23 cellular contexts compared by ENCODE assay signal in genomic region chr1:59305188-59305587, GRCh38. TPM values are rescaled to one million over a fixed set of nuclear protein-coding genes. Genes with fewer than 3 reads are reported as not detected.
DNase-seq lines count a peak whose midpoint lies in the region; ATAC-seq and TF ChIP-seq lines count a peak whose summit lies in the region.
"Had no signal": no experiment of that assay in that cellular context is flagged by ENCODE, and none has a peak within 500 bp of the region (broad histone marks: within the 10 kb centered on the region; RNA-seq: fewer than 3 reads in every experiment).

No MANE protein-coding gene starts in this region.

- H2AFZ ChIP-seq in GM23248: no peak overlapping the region

- peaks cover 42% of the 10 kb centered on the region for H3K9me3 Mint-ChIP-seq in activated T-helper 1 cell treated with anti-CD3 and anti-CD28 coated beads, Interleukin-12 subunit alpha, Interleukin-12 subunit beta, Interleukin-2, Interleukin-4 antibody, amounts not matched to agents 30 ng/mL and 10 ng/mL and 1 ng/mL, durations not matched to agents 14 hours and 24 hours and 36 hours
- H3K9me3 Mint-ChIP-seq in Caco-2 (ENCODE audit: unreplicated experiment): peaks cover 22% of the 10 kb centered on the region

- peaks cover 25% of the 10 kb centered on the region for H3K36me3 Mint-ChIP-seq in activated T-helper 1 cell treated with anti-CD3 and anti-CD28 coated beads, Interleukin-12 subunit alpha, Interleukin-12 subunit beta, Interleukin-2, Interleukin-4 antibody, amounts not matched to agents 30 ng/mL and 10 ng/mL and 1 ng/mL, durations not matched to agents 14 hours and 24 hours and 36 hours (ENCODE audit: low read depth)
- no peaks in the 10 kb centered on the region for H3K36me3 Mint-ChIP-seq in Caco-2 (ENCODE audit: insufficient read depth, unreplicated experiment)

- intact Hi-C loops in activated T-helper 1 cell treated with anti-CD3 and anti-CD28 coated beads, Interleukin-12 subunit alpha, Interleukin-12 subunit beta, Interleukin-2, Interleukin-4 antibody, amounts not matched to agents 30 ng/mL and 10 ng/mL and 1 ng/mL, durations not matched to agents 14 hours and 24 hours and 36 hours (cut with micrococcal nuclease): no loop called here
- intact Hi-C loops in Caco-2 (cut with micrococcal nuclease; ENCODE audit: unreplicated experiment) (no loop called here), lower lobe of right lung (cut with DNase I) (no loop called here)

- CTCF ChIA-PET in Caco-2 (lab: Charles Lee): no interaction called here

- H3K4me1 ChIP-seq in GM23248 (ENCODE audit: insufficient read depth) (peaks cover 11% of the 10 kb centered on the region), adipocyte (ENCODE audit: control insufficient read depth, insufficient read depth, low read length) (no peaks in the 10 kb centered on the region), Caco-2 (no peaks in the 10 kb centered on the region), lower lobe of right lung (no peaks in the 10 kb centered on the region)
- H3K4me1 ChIP-seq: A549, BE2C had no signal

- H3K4me3 ChIP-seq in GM23248 (no peak overlapping the region), adipocyte (ENCODE audit: low read length) (peak overlapping the region; percentile 42), Caco-2 (ENCODE audit: low read depth, low read length) (no peak overlapping the region), lower lobe of right lung (no peak overlapping the region)
- H3K4me3 ChIP-seq: A549; BLaER1 treated with 17β-estradiol and CSF1 and Interleukin-3, amounts not matched to agents 10 nM and 100 nM; GM12878 had no signal

- peaks cover 7% of the 10 kb centered on the region for H3K4me1 Mint-ChIP-seq in activated T-helper 1 cell treated with anti-CD3 and anti-CD28 coated beads, Interleukin-12 subunit alpha, Interleukin-12 subunit beta, Interleukin-2, Interleukin-4 antibody, amounts not matched to agents 30 ng/mL and 10 ng/mL and 1 ng/mL, durations not matched to agents 14 hours and 24 hours and 36 hours (ENCODE audit: low read depth)
- no peaks in the 10 kb centered on the region for H3K4me1 Mint-ChIP-seq in Caco-2 (ENCODE audit: low read depth, unreplicated experiment)
- H3K4me1 Mint-ChIP-seq: CD14-positive monocyte had no signal

- POLR2A ChIA-PET in Caco-2 (lab: Charles Lee): no interaction called here

- BruUV-seq in Caco-2 (replicated peaks; lab: Mats Ljungman, UMichigan): no TSS peak

- no peak overlapping the region for H3K4me3 Mint-ChIP-seq in activated T-helper 1 cell treated with anti-CD3 and anti-CD28 coated beads, Interleukin-12 subunit alpha, Interleukin-12 subunit beta, Interleukin-2, Interleukin-4 antibody, amounts not matched to agents 30 ng/mL and 10 ng/mL and 1 ng/mL, durations not matched to agents 14 hours and 24 hours and 36 hours
- no peak overlapping the region for H3K4me3 Mint-ChIP-seq in Caco-2 (ENCODE audit: unreplicated experiment)
- H3K4me3 Mint-ChIP-seq: CD14-positive monocyte; CD4-positive, alpha-beta T cell; CD8-positive, alpha-beta memory T cell; H9 had no signal

- TF ChIP-seq CTCF in Caco-2 (IDR thresholded peaks at IDR 0.05; ENCODE audit: insufficient read depth in 1 of 2, low read depth in 1 of 2, low read length in 1 of 2, severe bottlenecking in 1 of 2, unreplicated experiment in 1 of 2) (no peak), lower lobe of right lung (IDR thresholded peaks at IDR 0.05) (no peak)

- H3K9me2 ChIP-seq in GM23248 (ENCODE audit: insufficient read depth): no peaks in the 10 kb centered on the region

- no peak overlapping the region for H3K27ac Mint-ChIP-seq in activated T-helper 1 cell treated with anti-CD3 and anti-CD28 coated beads, Interleukin-12 subunit alpha, Interleukin-12 subunit beta, Interleukin-2, Interleukin-4 antibody, amounts not matched to agents 30 ng/mL and 10 ng/mL and 1 ng/mL, durations not matched to agents 14 hours and 24 hours and 36 hours
- H3K27ac Mint-ChIP-seq in Caco-2 (ENCODE audit: unreplicated experiment): no peak overlapping the region
- H3K27ac Mint-ChIP-seq: CD14-positive monocyte; CD4-positive, alpha-beta T cell; CD8-positive, alpha-beta memory T cell; H9 had no signal

- H3K27ac ChIP-seq in GM23248 (no peak overlapping the region), lower lobe of right lung (no peak overlapping the region)
- H3K27ac ChIP-seq: A549; BLaER1 treated with 17β-estradiol and CSF1 and Interleukin-3, amounts not matched to agents 10 nM and 100 nM had no signal

- H3K9ac ChIP-seq in GM23248 (no peak overlapping the region), adipocyte (ENCODE audit: low read length) (no peak overlapping the region)
- H3K9ac ChIP-seq: BLaER1 treated with 17β-estradiol and CSF1 and Interleukin-3, amounts not matched to agents 10 nM and 100 nM had no signal

- no peaks in the 10 kb centered on the region for H3K27me3 Mint-ChIP-seq in activated T-helper 1 cell treated with anti-CD3 and anti-CD28 coated beads, Interleukin-12 subunit alpha, Interleukin-12 subunit beta, Interleukin-2, Interleukin-4 antibody, amounts not matched to agents 30 ng/mL and 10 ng/mL and 1 ng/mL, durations not matched to agents 14 hours and 24 hours and 36 hours (ENCODE audit: insufficient read depth)
- no peaks in the 10 kb centered on the region for H3K27me3 Mint-ChIP-seq in Caco-2 (ENCODE audit: insufficient read depth, unreplicated experiment)
- H3K27me3 Mint-ChIP-seq: CD4-positive, alpha-beta T cell; CD8-positive, alpha-beta memory T cell had no signal

- DNase-seq in NCI-H2227 (lab: John Stamatoyannopoulos, UW; ENCODE audit: unreplicated experiment) (peak; percentile 30), NCI-H2227 treated with DMSO at 0.1 percent for 48 hours (lab: John Stamatoyannopoulos, UW) (no peak), GM23248 (peak; percentile 15), adipocyte (ENCODE audit: low read depth) (no peak), Caco-2 (no peak), lower lobe of right lung (no peak)
- no peak for DNase-seq in activated T-helper 1 cell treated with anti-CD3 and anti-CD28 coated beads, Interleukin-12 subunit alpha, Interleukin-12 subunit beta, Interleukin-2, Interleukin-4 antibody, amounts not matched to agents 30 ng/mL and 10 ng/mL and 1 ng/mL, durations not matched to agents 14 hours and 24 hours and 36 hours (ENCODE audit: low spot score)
- DNase-seq: 8988T; ACHN; AML-193; BE2C; Calu3; CD4-positive, alpha-beta T cell; CD8-positive, alpha-beta memory T cell; DMS79; EL; GDM1; H9 had no signal

- no peak overlapping the region for H3K4me2 ChIP-seq in GM23248 (ENCODE audit: unreplicated experiment)
- H3K4me2 ChIP-seq: A549; BLaER1 treated with 17β-estradiol and CSF1 and Interleukin-3, amounts not matched to agents 10 nM and 100 nM had no signal

- in situ Hi-C loops in GM23248 (cut with MboI): no loop called here

- H3K36me3 ChIP-seq in GM23248 (ENCODE audit: low read depth): 0 out of 2 replicates have a peak, but pooled peaks cover 7% of the 10 kb centered on the region
- H3K36me3 ChIP-seq in adipocyte (ENCODE audit: control insufficient read depth, insufficient read depth, low read length, severe bottlenecking): no peaks in the 10 kb centered on the region
- H3K36me3 ChIP-seq in Caco-2 (ENCODE audit: control insufficient read depth, insufficient read depth, low read length): no peaks in the 10 kb centered on the region
- no peaks in the 10 kb centered on the region for H3K36me3 ChIP-seq in lower lobe of right lung
- H3K36me3 ChIP-seq: BE2C had no signal

- H3K79me2 ChIP-seq in GM23248 (ENCODE audit: insufficient read depth): no peaks in the 10 kb centered on the region

- H4K20me1 ChIP-seq in GM23248 (ENCODE audit: insufficient read depth): no peaks in the 10 kb centered on the region
- H4K20me1 ChIP-seq: BLaER1 treated with 17β-estradiol and CSF1 and Interleukin-3, amounts not matched to agents 10 nM and 100 nM had no signal

- H3K9me3 ChIP-seq in GM23248 (ENCODE audit: low read depth) (no peaks in the 10 kb centered on the region), adipocyte (ENCODE audit: control insufficient read depth, low read length) (peaks cover 14% of the 10 kb centered on the region), Caco-2 (no peaks in the 10 kb centered on the region; the same call in 1 of the 2 replicates), lower lobe of right lung (peaks cover 17% of the 10 kb centered on the region)
- H3K9me3 ChIP-seq: A549, BE2C had no signal

- H3K27me3 ChIP-seq in GM23248 (replicated peaks; ENCODE audit: insufficient read depth) (no peaks in the 10 kb centered on the region), adipocyte (replicated peaks; ENCODE audit: control insufficient read depth, insufficient read depth, low read length) (no peaks in the 10 kb centered on the region), Caco-2 (replicated peaks; ENCODE audit: control insufficient read depth, insufficient read depth, low read length) (no peaks in the 10 kb centered on the region), lower lobe of right lung (ENCODE audit: low read depth) (no peaks in the 10 kb centered on the region)
- H3K27me3 ChIP-seq: BE2C; BLaER1 treated with 17β-estradiol and CSF1 and Interleukin-3, amounts not matched to agents 10 nM and 100 nM had no signal

- no peak for ATAC-seq in lower lobe of right lung
- ATAC-seq: A549, GM12878, HCT116 had no signal

- H3F3A ChIP-seq in GM23248 (ENCODE audit: insufficient read depth): no peaks in the 10 kb centered on the region

RNA-seq across cellular contexts. Expression of gene FGGY, which starts 8.3 kb away (rescaled TPM):
- 11.4 and 16.9 TPM in 2 replicates for total RNA-seq in GM23248 (2014; rRNA removed; shearing (Covaris generic))
- polyA plus RNA-seq in GM23248 (2016; fragmentation: Nextera tagmentation; extraction: Ambion mirVana): 12.8 and 16.4 TPM in 2 replicates
- total RNA-seq in activated T-helper 1 cell treated with anti-CD3 and anti-CD28 coated beads, Interleukin-12 subunit alpha, Interleukin-12 subunit beta, Interleukin-2, Interleukin-4 antibody, amounts not matched to agents 30 ng/mL and 10 ng/mL and 1 ng/mL, durations not matched to agents 14 hours and 24 hours and 36 hours: 7.1 and 8.2 TPM in 2 replicates
- total RNA-seq in Caco-2 (2022): 3.4 and 6.4 TPM in 2 replicates
- total RNA-seq in lower lobe of right lung: 31.4 TPM

Comparison
In these comparisons a context has a peak if more than half of its experiments do, and no peak if none do; other contexts are left out.
1. DNase-seq: peak in NCI-H2227 (single experiment) and GM23248 (single experiment); none in NCI-H2227 treated with DMSO at 0.1 percent for 48 hours (single experiment), adipocyte (single experiment), activated T-helper 1 cell treated with anti-CD3 and anti-CD28 coated beads, Interleukin-12 subunit alpha, Interleukin-12 subunit beta, Interleukin-2, Interleukin-4 antibody, amounts not matched to agents 30 ng/mL and 10 ng/mL and 1 ng/mL, durations not matched to agents 14 hours and 24 hours and 36 hours (single experiment), Caco-2 (0 of 2) and lower lobe of right lung (single experiment).